Comparison of ENCODE assay signal across 18 cellular contexts in genomic region chr2:240412211-240412830, GRCh38. TPM values are rescaled to one million over a fixed set of nuclear protein-coding genes. Genes with fewer than 3 reads are reported as not detected.
DNase-seq lines count a peak whose midpoint lies in the region; ATAC-seq and TF ChIP-seq lines count a peak whose summit lies in the region.
"Had no signal": no experiment of that assay in that cellular context is flagged by ENCODE, and none has a peak within 500 bp of the region (broad histone marks: within the 10 kb centered on the region; RNA-seq: fewer than 3 reads in every experiment).

No MANE protein-coding gene starts in this region.

- no peak for DNase-seq in IMR-90
- peak; percentile 12 for DNase-seq in adipocyte (ENCODE audit: low read depth)
- DNase-seq in right lobe of liver, result peak; percentile 14 to 41 (median 32)
- peak; percentile 53 for DNase-seq in sigmoid colon
- DNase-seq in NCI-H748 (lab: John Stamatoyannopoulos, UW; ENCODE audit: unreplicated experiment), result no peak
- no peak for DNase-seq in testis
- DNase-seq: activated CD4-positive, alpha-beta memory T cell treated with anti-CD3 and anti-CD28 coated beads for 36 hours; activated naive CD4-positive, alpha-beta T cell; DMS79; effector memory CD4-positive, alpha-beta T cell; GM23248; mesenchymal stem cell; stimulated activated CD4-positive, alpha-beta T cell treated with anti-CD3 and anti-CD28 coated beads, Interleukin-12 subunit alpha, Interleukin-12 subunit beta, amount 100 ng/mL, for 4 hours; stimulated activated naive CD8-positive, alpha-beta T cell treated with anti-CD3 and anti-CD28 coated beads, Interleukin-15, amount 100 ng/mL, for 72 hours had no signal

- whole genome bisulfite sequencing in IMR-90 (ENCODE audit: extremely low coverage in 2 of 2, insufficient read length in 1 of 2), 2 experiments, result 64% methylated on average over 8 of the region's 14 CpGs; no CpG with 5 or more reads in 1 of the 2 experiments
- WGBS in right lobe of liver (ENCODE audit: insufficient coverage, low coverage, low lambda C conversion rate, missing lambda C conversion rate), result 87% methylated on average over 3 of the region's 14 CpGs
- WGBS in sigmoid colon, 2 donors, result 72% methylated on average over 14 of the region's 14 CpGs
- 78% methylated on average over 14 of the region's 14 CpGs; no CpG with 5 or more reads in 1 of the 2 donors for WGBS in testis, 2 donors

- no peak overlapping the region for H3K4me2 ChIP-seq in IMR-90 (ENCODE audit: low read depth, low read length)

- H3K27ac ChIP-seq in IMR-90 (ENCODE audit: insufficient read depth, low read length) (no peak overlapping the region), right lobe of liver (no peak overlapping the region), sigmoid colon (no peak overlapping the region), testis (no peak overlapping the region)
- H3K27ac ChIP-seq: C4-2B, GM23248, SK-N-MC had no signal

- TF ChIP-seq POLR2A in IMR-90 (IDR thresholded peaks at IDR 0.05; ENCODE audit: low read depth, low read length), result no peak
- TF ChIP-seq POLR2A in right lobe of liver (IDR thresholded peaks at IDR 0.05), result no peak
- TF ChIP-seq POLR2A in sigmoid colon (IDR thresholded peaks at IDR 0.05), result no peak
- no peak for TF ChIP-seq POLR2A in testis (IDR thresholded peaks at IDR 0.05)

- no peak overlapping the region for H3K23ac ChIP-seq in IMR-90 (ENCODE audit: low read depth, low read length)

- dilution Hi-C loops in IMR-90 (cut with HindIII; ENCODE audit: low sequenced_read_pairs, unreplicated experiment), result no loop called here

- POLR2A ChIA-PET in IMR-90 (lab: Charles Lee; ENCODE audit: unreplicated experiment), result no interaction called here

- H2BK5ac ChIP-seq in IMR-90 (ENCODE audit: low read depth, low read length, poor library complexity, severe bottlenecking), result no peak overlapping the region

- no peak for TF ChIP-seq RAD21 in IMR-90 (IDR thresholded peaks at IDR 0.05; ENCODE audit: low read length)

- no peak for TF ChIP-seq EP300 in sigmoid colon (IDR thresholded peaks at IDR 0.05)

- peak; percentile 32; the same call in 1 of the 2 replicates for ATAC-seq in IMR-90 (ENCODE audit: low read depth)
- ATAC-seq in right lobe of liver, result peak in 1 of 4 donors; percentile 41
- no peak for ATAC-seq in HG03108 (IDR thresholded peaks at IDR 0.05; ENCODE audit: unreplicated experiment)
- no peak for ATAC-seq in GM21723 (IDR thresholded peaks at IDR 0.05; ENCODE audit: unreplicated experiment)

- no peak overlapping the region for H4K5ac ChIP-seq in IMR-90 (ENCODE audit: low read depth, low read length)

- H2BK20ac ChIP-seq in IMR-90 (ENCODE audit: low read depth, low read length), result no peak overlapping the region

- in situ Hi-C loops in IMR-90 (cut with MboI; ENCODE audit: low sequenced_read_pairs), result no loop called here

- H3K27me3 ChIP-seq in IMR-90 (ENCODE audit: control insufficient read depth, insufficient read depth, low read length), result no peaks in the 10 kb centered on the region; the same call in 1 of the 2 replicates
- H3K27me3 ChIP-seq in adipocyte (replicated peaks; ENCODE audit: control insufficient read depth, insufficient read depth, low read length), result peaks cover 8% of the 10 kb centered on the region
- H3K27me3 ChIP-seq in right lobe of liver, result no peaks in the 10 kb centered on the region
- H3K27me3 ChIP-seq in sigmoid colon, result no peaks in the 10 kb centered on the region
- no peaks in the 10 kb centered on the region for H3K27me3 ChIP-seq in testis

- H3K14ac ChIP-seq in IMR-90 (replicated peaks; ENCODE audit: low read depth, low read length), result no peak overlapping the region; the same call in 1 of the 2 replicates

- H4K91ac ChIP-seq in IMR-90 (ENCODE audit: insufficient read depth, low read depth, low read length), result no peak overlapping the region

- no peak for TF ChIP-seq CTCF in IMR-90 (conservative IDR thresholded peaks at IDR 0.05; ENCODE audit: low read depth, low read length)
- no peak for TF ChIP-seq CTCF in right lobe of liver (IDR thresholded peaks at IDR 0.05)
- no peak for TF ChIP-seq CTCF in sigmoid colon (IDR thresholded peaks at IDR 0.05)
- TF ChIP-seq CTCF in testis (IDR thresholded peaks at IDR 0.05), result no peak

- H3K79me1 ChIP-seq in IMR-90 (ENCODE audit: low read depth in 1 of 2, low read length in 2 of 2), result no peaks in the 10 kb centered on the region

- no peak overlapping the region for H3K18ac ChIP-seq in IMR-90 (ENCODE audit: low read depth, low read length)

- H4K20me1 ChIP-seq in IMR-90 (ENCODE audit: insufficient read depth, low read length), result no peaks in the 10 kb centered on the region

- no peak overlapping the region for H3K4ac ChIP-seq in IMR-90 (ENCODE audit: low read depth, low read length)

- no peak overlapping the region for H2BK15ac ChIP-seq in IMR-90 (ENCODE audit: low read depth, low read length)

- no peak overlapping the region for H2AK9ac ChIP-seq in IMR-90 (replicated peaks; ENCODE audit: low read depth, low read length, poor library complexity)

- peak overlapping the region; percentile 73 for H2AFZ ChIP-seq in IMR-90 (replicated peaks; ENCODE audit: low read length, poor library complexity)
- H2AFZ ChIP-seq: GM23248 had no signal

- no peak overlapping the region for H2BK120ac ChIP-seq in IMR-90 (ENCODE audit: low read depth, low read length)

- H3K4me3 ChIP-seq in IMR-90 (ENCODE audit: insufficient read depth, low read depth, low read length) (no peak overlapping the region), adipocyte (ENCODE audit: low read length) (no peak overlapping the region), right lobe of liver (no peak overlapping the region), sigmoid colon (no peak overlapping the region), testis (no peak overlapping the region)
- H3K4me3 ChIP-seq: GM23248, SK-N-MC had no signal

- H3K9me1 ChIP-seq in IMR-90 (ENCODE audit: insufficient read depth, low read length), result no peaks in the 10 kb centered on the region

- no peak overlapping the region for H3K56ac ChIP-seq in IMR-90 (ENCODE audit: extremely low read depth, insufficient read depth, low read length)

- H3K36me3 ChIP-seq in IMR-90 (ENCODE audit: control insufficient read depth, insufficient read depth, low read length), result no peaks in the 10 kb centered on the region
- H3K36me3 ChIP-seq in adipocyte (ENCODE audit: control insufficient read depth, insufficient read depth, low read length, severe bottlenecking), result no peaks in the 10 kb centered on the region
- no peaks in the 10 kb centered on the region for H3K36me3 ChIP-seq in right lobe of liver
- no peaks in the 10 kb centered on the region for H3K36me3 ChIP-seq in sigmoid colon
- no peaks in the 10 kb centered on the region for H3K36me3 ChIP-seq in testis (ENCODE audit: low read depth, missing control alignments)

- no peaks in the 10 kb centered on the region; the same call in 1 of the 2 replicates for H3K4me1 ChIP-seq in IMR-90 (ENCODE audit: control insufficient read depth, insufficient read depth, low read length)
- peaks cover 3% of the 10 kb centered on the region for H3K4me1 ChIP-seq in adipocyte (ENCODE audit: control insufficient read depth, insufficient read depth, low read length)
- no peaks in the 10 kb centered on the region for H3K4me1 ChIP-seq in right lobe of liver
- no peaks in the 10 kb centered on the region for H3K4me1 ChIP-seq in sigmoid colon
- H3K4me1 ChIP-seq in testis, result no peaks in the 10 kb centered on the region

- intact Hi-C loops in IMR-90 (cut with micrococcal nuclease), result no loop called here
- intact Hi-C loops in right lobe of liver (cut with DNase I), result no loop called here
- intact Hi-C loops in sigmoid colon (cut with DNase I), result no loop called here
- intact Hi-C loops in testis (cut with DNase I; ENCODE audit: low total_unique reads), result no loop called here

- H3K9ac ChIP-seq in IMR-90 (ENCODE audit: low read depth, low read length) (no peak overlapping the region), adipocyte (ENCODE audit: low read length) (no peak overlapping the region)
- H3K9ac ChIP-seq: GM23248 had no signal

- no peak overlapping the region for H4K8ac ChIP-seq in IMR-90 (ENCODE audit: low read depth in 2 of 2, low read length in 2 of 2)

- BruUV-seq in IMR-90 (replicated peaks; lab: Mats Ljungman, UMichigan), result no TSS peak

- CTCF ChIA-PET in IMR-90 (lab: Yijun Ruan, JAX), result no interaction called here

- H3K9me3 ChIP-seq in IMR-90 (ENCODE audit: control insufficient read depth, insufficient read depth, low read length), result no peaks in the 10 kb centered on the region
- no peaks in the 10 kb centered on the region for H3K9me3 ChIP-seq in adipocyte (ENCODE audit: control insufficient read depth, low read length)
- H3K9me3 ChIP-seq in right lobe of liver, result no peaks in the 10 kb centered on the region
- no peaks in the 10 kb centered on the region for H3K9me3 ChIP-seq in sigmoid colon
- H3K9me3 ChIP-seq in testis, result no peaks in the 10 kb centered on the region

- H2AK5ac ChIP-seq in IMR-90 (ENCODE audit: low read depth, low read length), result no peak overlapping the region

TF ChIP-seq in IMR-90, 13 proteins besides CTCF, POLR2A, EP300 and RAD21:
- TF ChIP-seq NFE2L2 (IDR thresholded peaks at IDR 0.05; ENCODE audit: low read depth, low read length), result no peak
- no peak for TF ChIP-seq RCOR1 (IDR thresholded peaks at IDR 0.05; ENCODE audit: insufficient replicate concordance, low read length)
- no peak for TF ChIP-seq CEBPB (IDR thresholded peaks at IDR 0.05; ENCODE audit: low read depth, low read length)
- TF ChIP-seq FOS (IDR thresholded peaks at IDR 0.05; ENCODE audit: low read depth, low read length), result no peak
- no peak for TF ChIP-seq MAZ (IDR thresholded peaks at IDR 0.05; ENCODE audit: borderline replicate concordance, low read depth, low read length)
- TF ChIP-seq BHLHE40 (IDR thresholded peaks at IDR 0.05; ENCODE audit: low read depth, low read length), result no peak
- TF ChIP-seq SMC3 (IDR thresholded peaks at IDR 0.05; ENCODE audit: low read depth, low read length), result no peak

RNA-seq across cellular contexts. Expression of gene GPC1, which starts 23.1 kb away (rescaled TPM):
- total RNA-seq in IMR-90 (2012; rRNA removed) (16.0 and 18.6 TPM in 2 replicates), right lobe of liver (10 to 100 TPM; 20.7 to 44.5 (median 27.8) TPM), sigmoid colon (10 to 100 TPM in 3 of 4 donors, 1 to 10 TPM in 1; 7.2 to 30.7 (median 23.7) TPM), testis (100 to 1,000 TPM; 244 to 479 TPM)
- polyA plus RNA-seq in IMR-90 (2012; rRNA removed) (211 and 222 TPM in 2 replicates), sigmoid colon (10 to 100 TPM in 1 of 3 donors, 1 to 10 TPM in 2; 3.0 to 15.8 (median 7.2) TPM), testis (ENCODE audit: insufficient read depth, low read depth, low replicate concordance) (74.2 TPM)
- polyA plus RNA-seq in IMR-90 (2012; cell fraction: cytosol; rRNA removed), result 148 and 334 TPM in 2 replicates
- 193 and 494 TPM in 2 replicates for polyA plus RNA-seq in IMR-90 (2012; cell fraction: nucleus; rRNA removed; ENCODE audit: low replicate concordance)

Comparison
In these comparisons a context has a peak if more than half of its experiments do, and no peak if none do; other contexts are left out.
1. DNase-seq: peak in adipocyte (single experiment), right lobe of liver (3 of 3) and sigmoid colon (single experiment); none in IMR-90 (single experiment), NCI-H748 (single experiment) and testis (single experiment).
2. RNA of gene GPC1, which starts 23.1 kb away (total RNA-seq): 244 to 479 TPM in testis; 20.7 to 44.5 TPM in right lobe of liver, 7.2 to 30.7 TPM in sigmoid colon and 16.0 to 18.6 TPM in IMR-90; every median in the first group is over 4 times any median in the second.